Comparison of ENCODE assay signal across 6 cellular contexts in genomic region chr16:29453754-29454153, GRCh38. TPM values are rescaled to one million over a fixed set of nuclear protein-coding genes. Genes with fewer than 3 reads are reported as not detected.
DNase-seq lines count a peak whose midpoint lies in the region; ATAC-seq and TF ChIP-seq lines count a peak whose summit lies in the region.
"Not testable (repeated sequence)": the region's sequence is repeated elsewhere in the genome, so short reads cannot be mapped to it uniquely, and the experiment has no call there.

No MANE protein-coding gene starts in this region.

- not testable (repeated sequence) for H3K36me3 Mint-ChIP-seq in T-helper 17 cell (ENCODE audit: low read depth); stimulated activated effector memory CD8-positive, alpha-beta T cell treated with anti-CD3 and anti-CD28 coated beads, Interleukin-12 subunit alpha, Interleukin-12 subunit beta, amount 100 ng/mL, for 72 hours

- H3K27me3 ChIP-seq in heart right ventricle: not testable (repeated sequence)

- H3K27me3 Mint-ChIP-seq in T-helper 17 cell: not testable (repeated sequence)

- no CpG with 5 or more reads among the region's 21 CpGs for WGBS in heart right ventricle, 2 donors

- H3K9me3 ChIP-seq in T-helper 17 cell (ENCODE audit: control insufficient read depth, low read length, poor library complexity, severe bottlenecking); heart right ventricle: not testable (repeated sequence)

- H3K4me3 ChIP-seq in heart right ventricle: not testable (repeated sequence)

- not testable (repeated sequence) for H3K36me3 ChIP-seq in heart right ventricle

- H3K4me3 Mint-ChIP-seq in T-helper 17 cell; stimulated activated effector memory CD8-positive, alpha-beta T cell treated with anti-CD3 and anti-CD28 coated beads, Interleukin-12 subunit alpha, Interleukin-12 subunit beta, amount 100 ng/mL, for 72 hours: not testable (repeated sequence)

- not testable (repeated sequence) for H3K9me3 Mint-ChIP-seq in stimulated activated effector memory CD8-positive, alpha-beta T cell treated with anti-CD3 and anti-CD28 coated beads, Interleukin-12 subunit alpha, Interleukin-12 subunit beta, amount 100 ng/mL, for 72 hours

- not testable (repeated sequence) for H3K4me1 ChIP-seq in heart right ventricle

- H3K4me1 Mint-ChIP-seq in T-helper 17 cell; stimulated activated effector memory CD8-positive, alpha-beta T cell treated with anti-CD3 and anti-CD28 coated beads, Interleukin-12 subunit alpha, Interleukin-12 subunit beta, amount 100 ng/mL, for 72 hours: not testable (repeated sequence)

- H3K27ac Mint-ChIP-seq in T-helper 17 cell; stimulated activated effector memory CD8-positive, alpha-beta T cell treated with anti-CD3 and anti-CD28 coated beads, Interleukin-12 subunit alpha, Interleukin-12 subunit beta, amount 100 ng/mL, for 72 hours: not testable (repeated sequence)

- H3K27ac ChIP-seq in heart right ventricle: not testable (repeated sequence)

- ATAC-seq in GM18867 (IDR thresholded peaks at IDR 0.05; ENCODE audit: unreplicated experiment) (peak; percentile 7), GM21723 (IDR thresholded peaks at IDR 0.05; ENCODE audit: unreplicated experiment) (peak; percentile 20), HG03103 (IDR thresholded peaks at IDR 0.05; ENCODE audit: low read depth, unreplicated experiment) (peak; percentile 13), T-helper 17 cell (peak; percentile 32), heart right ventricle (peak in 7 of 8 donors; percentile 5 to 37 (median 20))
- ATAC-seq in stimulated activated effector memory CD8-positive, alpha-beta T cell treated with anti-CD3 and anti-CD28 coated beads, Interleukin-12 subunit alpha, Interleukin-12 subunit beta, amount 100 ng/mL, for 72 hours: peak; percentile 14

- not testable (repeated sequence) for TF ChIP-seq CTCF in heart right ventricle (IDR thresholded peaks at IDR 0.05)

- intact Hi-C loops in heart right ventricle (cut with DNase I): not testable (repeated sequence)

- DNase-seq in T-helper 17 cell; heart right ventricle; stimulated activated effector memory CD8-positive, alpha-beta T cell treated with anti-CD3 and anti-CD28 coated beads, Interleukin-12 subunit alpha, Interleukin-12 subunit beta, amount 100 ng/mL, for 72 hours (ENCODE audit: low spot score in 2 of 2): not testable (repeated sequence)

RNA-seq across cellular contexts. Expression of gene BOLA2, which starts 0.4 kb away (rescaled TPM):
- total RNA-seq in T-helper 17 cell (10 to 100 TPM in 1 of 2 donors, 1 to 10 TPM in 1; 9.3 to 11.0 TPM), heart right ventricle (1 to 10 TPM; 2.4 to 4.5 (median 3.4) TPM)
- 10 to 100 TPM; 21.6 to 35.7 TPM for polyA plus RNA-seq in heart right ventricle

RNA-seq across cellular contexts. Expression of gene SLX1B, which starts 0.6 kb away (rescaled TPM):
- total RNA-seq in T-helper 17 cell (10 to 100 TPM; 29.7 to 31.9 TPM), heart right ventricle (10 to 100 TPM in 4 of 10 donors, 1 to 10 TPM in 6; 2.5 to 15.2 (median 6.9) TPM)
- 10 to 100 TPM; 21.4 to 36.6 TPM for polyA plus RNA-seq in heart right ventricle

RNA-seq across cellular contexts. Expression of gene SULT1A4, which starts 6.0 kb away (rescaled TPM):
- total RNA-seq in T-helper 17 cell: 1 to 10 TPM; 1.0 to 1.7 TPM
- total RNA-seq in heart right ventricle: 10 to 100 TPM in 2 of 10 donors, 1 to 10 TPM in 7, under 1 TPM in 1; 0.32 to 12.6 (median 7.7) TPM
- polyA plus RNA-seq in heart right ventricle: 10 to 100 TPM; 19.2 to 22.9 TPM

RNA-seq across cellular contexts. Expression of gene NPIPB11, which starts 47.2 kb away (rescaled TPM):
- 1 to 10 TPM; 2.0 to 4.1 TPM for total RNA-seq in T-helper 17 cell
- total RNA-seq in heart right ventricle: 1 to 10 TPM in 2 of 10 donors, under 1 TPM in 8; 0.08 to 3.1 (median 0.46) TPM
- polyA plus RNA-seq in heart right ventricle: 1 to 10 TPM in 1 of 2 donors, under 1 TPM in 1; 0.49 to 2.9 TPM

RNA-seq across cellular contexts. Expression of gene NPIPB12, which starts 52.5 kb away (rescaled TPM):
- total RNA-seq in T-helper 17 cell (100 to 1,000 TPM; 124 to 164 TPM), heart right ventricle (10 to 100 TPM in 9 of 10 donors, 1 to 10 TPM in 1; 9.4 to 23.6 (median 19.0) TPM)
- polyA plus RNA-seq in heart right ventricle: 100 to 1,000 TPM in 1 of 2 donors, 10 to 100 TPM in 1; 15.3 to 107 TPM
